ENCODE assay signal across 24 cellular contexts in genomic region chr11:130814440-130815073, GRCh38.
A peak's percentile ranks its signal among the peaks of the same experiment; 100 is the strongest.
DNase-seq lines count a peak whose midpoint lies in the region; ATAC-seq and TF ChIP-seq lines count a peak whose summit lies in the region.
"Had no signal": no experiment of that assay in that cellular context is flagged by ENCODE, and none has a peak within 500 bp of the region (broad histone marks: within the 10 kb centered on the region; RNA-seq: fewer than 3 reads in every experiment).

No MANE protein-coding gene starts in this region.

- TF ChIP-seq EP300 in SK-N-SH (IDR thresholded peaks at IDR 0.05; ENCODE audit: borderline replicate concordance in 1 of 2, low read depth in 1 of 2, low read length in 1 of 2) = no peak

- peaks cover 6% of the 10 kb centered on the region for H3K27me3 Mint-ChIP-seq in endothelial cell (ENCODE audit: unreplicated experiment)

- H3K4me1 Mint-ChIP-seq in endothelial cell (ENCODE audit: unreplicated experiment) = no peaks in the 10 kb centered on the region

- no peak overlapping the region for H3K4me2 ChIP-seq in SK-N-SH
- H3K4me2 ChIP-seq in hepatocyte = peak overlapping the region; percentile 17
- peak overlapping the region; percentile 26 for H3K4me2 ChIP-seq in smooth muscle cell
- H3K4me2 ChIP-seq: BLaER1, GM23338 had no signal

- 57% methylated on average over 4 of the region's 4 CpGs for WGBS in SK-N-SH (ENCODE audit: low lambda C conversion rate)
- WGBS in hepatocyte (ENCODE audit: low lambda C conversion rate, missing lambda C conversion rate) = 61% methylated on average over 4 of the region's 4 CpGs
- 48% methylated on average over 4 of the region's 4 CpGs for WGBS in smooth muscle cell (ENCODE audit: low lambda C conversion rate)

- H4K20me1 ChIP-seq in SK-N-SH (ENCODE audit: insufficient read depth) = no peaks in the 10 kb centered on the region
- H4K20me1 ChIP-seq in hepatocyte (ENCODE audit: insufficient read depth, poor library complexity, severe bottlenecking) = no peaks in the 10 kb centered on the region
- H4K20me1 ChIP-seq in smooth muscle cell (ENCODE audit: low read depth) = no peaks in the 10 kb centered on the region
- H4K20me1 ChIP-seq: BLaER1 had no signal

- H3K9me2 ChIP-seq in SK-N-SH = no peaks in the 10 kb centered on the region
- no peaks in the 10 kb centered on the region for H3K9me2 ChIP-seq in hepatocyte (replicated peaks; ENCODE audit: insufficient read depth)

- H3K9me3 Mint-ChIP-seq in endothelial cell (ENCODE audit: unreplicated experiment) = no peaks in the 10 kb centered on the region
- H3K9me3 Mint-ChIP-seq: CD4-positive, alpha-beta T cell; GM23338 had no signal

- TF ChIP-seq RAD21 in SK-N-SH (IDR thresholded peaks at IDR 0.05; ENCODE audit: low read length) = no peak

- H3K27ac Mint-ChIP-seq in endothelial cell (ENCODE audit: unreplicated experiment) = no peak overlapping the region
- H3K27ac Mint-ChIP-seq: CD4-positive, alpha-beta T cell; GM23338 had no signal

- H3K36me3 ChIP-seq in SK-N-SH (replicated peaks in 1 of 2; ENCODE audit: control insufficient read depth in 1 of 2, insufficient read depth in 2 of 2, low read length in 1 of 2) = no peaks in the 10 kb centered on the region
- no peaks in the 10 kb centered on the region for H3K36me3 ChIP-seq in SJCRH30
- no peaks in the 10 kb centered on the region for H3K36me3 ChIP-seq in hepatocyte (replicated peaks; ENCODE audit: insufficient read depth, low read depth)
- H3K36me3 ChIP-seq in smooth muscle cell (ENCODE audit: low read depth) = no peaks in the 10 kb centered on the region
- H3K36me3 ChIP-seq: BLaER1, HAP-1, MG63, Peyer's patch had no signal

- H3K4me1 ChIP-seq in SK-N-SH (ENCODE audit: control insufficient read depth in 1 of 2, insufficient read depth in 2 of 2, low read depth in 1 of 2, low read length in 1 of 2) (no peaks in the 10 kb centered on the region; a peak in 1 of 4 replicates), SJCRH30 (peaks cover 23% of the 10 kb centered on the region), hepatocyte (ENCODE audit: insufficient read depth) (peaks cover 23% of the 10 kb centered on the region), smooth muscle cell (ENCODE audit: low read depth) (peaks cover 9% of the 10 kb centered on the region), foreskin keratinocyte (no peaks in the 10 kb centered on the region)
- H3K4me1 ChIP-seq: BLaER1, HAP-1, Peyer's patch had no signal

- no peak overlapping the region for H3K4me3 Mint-ChIP-seq in endothelial cell (ENCODE audit: unreplicated experiment)
- H3K4me3 Mint-ChIP-seq: CD4-positive, alpha-beta T cell; GM23338 had no signal

- no peaks in the 10 kb centered on the region for H3K36me3 Mint-ChIP-seq in endothelial cell (ENCODE audit: low read depth, unreplicated experiment)

- no peak for TF ChIP-seq CTCF in SK-N-SH (IDR thresholded peaks at IDR 0.05)
- no peak for TF ChIP-seq CTCF in hepatocyte (IDR thresholded peaks at IDR 0.05; ENCODE audit: poor library complexity)
- TF ChIP-seq CTCF in smooth muscle cell (IDR thresholded peaks at IDR 0.05; ENCODE audit: borderline replicate concordance, insufficient read depth, poor library complexity, severe bottlenecking) = no peak
- TF ChIP-seq CTCF in foreskin keratinocyte (conservative IDR thresholded peaks at IDR 0.05) = no peak
- TF ChIP-seq CTCF in endothelial cell (IDR thresholded peaks at IDR 0.05; ENCODE audit: unreplicated experiment) = no peak

- H2AFZ ChIP-seq in SK-N-SH (ENCODE audit: low read depth) = no peak overlapping the region
- no peak overlapping the region for H2AFZ ChIP-seq in hepatocyte
- H2AFZ ChIP-seq in smooth muscle cell (ENCODE audit: low read depth) = no peak overlapping the region

- H3K9me3 ChIP-seq in SK-N-SH = no peaks in the 10 kb centered on the region
- no peaks in the 10 kb centered on the region for H3K9me3 ChIP-seq in SJCRH30 (replicated peaks)
- H3K9me3 ChIP-seq in hepatocyte (ENCODE audit: low read depth) = no peaks in the 10 kb centered on the region
- no peaks in the 10 kb centered on the region for H3K9me3 ChIP-seq in smooth muscle cell (replicated peaks; ENCODE audit: low read depth)
- H3K9me3 ChIP-seq: BLaER1, HAP-1, MG63, Peyer's patch had no signal

- CTCF ChIA-PET in SK-N-SH (lab: Yijun Ruan, JAX) = interaction anchor here (1.5 to 1.8 kb wide), 2 partner anchors 48 to 380 kb away, joined by 5 read pairs; no protein-coding TSS in a partner anchor

- H3K79me2 ChIP-seq in SK-N-SH (ENCODE audit: insufficient read depth) (no peaks in the 10 kb centered on the region), hepatocyte (no peaks in the 10 kb centered on the region), smooth muscle cell (ENCODE audit: low read depth) (no peaks in the 10 kb centered on the region)

- POLR2A ChIA-PET in SK-N-SH (lab: Yijun Ruan, JAX) = no interaction called here

- H3K27me3 ChIP-seq in SK-N-SH (ENCODE audit: insufficient read depth) (no peaks in the 10 kb centered on the region), SJCRH30 (no peaks in the 10 kb centered on the region), hepatocyte (no peaks in the 10 kb centered on the region), smooth muscle cell (ENCODE audit: low read depth) (no peaks in the 10 kb centered on the region), foreskin keratinocyte (peaks cover 15% of the 10 kb centered on the region)
- H3K27me3 ChIP-seq: BLaER1, MG63, Peyer's patch had no signal

- H3F3A ChIP-seq in SK-N-SH (replicated peaks; ENCODE audit: insufficient read depth) = no peaks in the 10 kb centered on the region
- H3F3A ChIP-seq in smooth muscle cell (ENCODE audit: low read depth) = peaks cover 5% of the 10 kb centered on the region

- H3K9ac ChIP-seq in SK-N-SH = no peak overlapping the region
- H3K9ac ChIP-seq in smooth muscle cell (ENCODE audit: low read depth) = no peak overlapping the region
- H3K9ac ChIP-seq: BLaER1 had no signal

- ATAC-seq in SK-N-SH treated with all-trans-retinoic acid at 6 μM for 48 hours (no peak; the same call in 2 of the 3 replicates), foreskin keratinocyte (no peak)
- ATAC-seq: HepG2, K562 had no signal

- DNase-seq in SK-N-SH (peak; percentile 37), SJCRH30 (peak; percentile 41 to 66), hepatocyte (ENCODE audit: low spot score) (no peak), smooth muscle cell (lab: John Stamatoyannopoulos, UW; ENCODE audit: unreplicated experiment) (no peak), NCI-H446 (lab: John Stamatoyannopoulos, UW) (no peak), foreskin keratinocyte (no peak), endothelial cell (ENCODE audit: low spot score) (no peak)
- DNase-seq: CD4-positive, alpha-beta T cell; COR-L47; DMS 273 treated with DMSO at 0.1 percent for 48 hours; GDM1; MG63; NCI-H1436 treated with DMSO at 0.1 percent for 48 hours; NCI-H1930; NCI-H774; Peyer's patch had no signal

- H3K27ac ChIP-seq in SK-N-SH (ENCODE audit: low read depth in 2 of 2, low read length in 1 of 2) = no peak overlapping the region
- no peak overlapping the region for H3K27ac ChIP-seq in SJCRH30
- peak overlapping the region; percentile 41 for H3K27ac ChIP-seq in hepatocyte
- H3K27ac ChIP-seq in smooth muscle cell (ENCODE audit: low read depth) = no peak overlapping the region
- H3K27ac ChIP-seq in foreskin keratinocyte = no peak overlapping the region
- H3K27ac ChIP-seq: 22Rv1, BLaER1, HL-60, Peyer's patch had no signal

- H3K4me3 ChIP-seq in SK-N-SH (ENCODE audit: low read depth in 2 of 2, low read length in 1 of 2) (no peak overlapping the region), SJCRH30 (no peak overlapping the region), hepatocyte (no peak overlapping the region), smooth muscle cell (no peak overlapping the region)
- H3K4me3 ChIP-seq: BLaER1, GM23338, HAP-1, K562, MG63, Peyer's patch had no signal

TF ChIP-seq in SK-N-SH, 30 proteins besides CTCF, POLR2A, EP300 and RAD21 (continues in another document):
- TF ChIP-seq TEAD4 (IDR thresholded peaks at IDR 0.05; ENCODE audit: borderline replicate concordance, insufficient read depth) (no peak), CHD2 (IDR thresholded peaks at IDR 0.05; ENCODE audit: low read length, partially characterized antibody) (no peak), MEF2A (IDR thresholded peaks at IDR 0.05; ENCODE audit: borderline replicate concordance, low read depth) (no peak), USF1 (IDR thresholded peaks at IDR 0.05; ENCODE audit: borderline replicate concordance, low read depth) (no peak)

TF ChIP-seq in SK-N-SH treated with all-trans-retinoic acid at 6 μM for 48 hours, 23 proteins besides CTCF, POLR2A, EP300 and RAD21:
- no peak for TF ChIP-seq TCF4 (CRISPR knock-in tag; IDR thresholded peaks at IDR 0.05; ENCODE audit: borderline replicate concordance)
- no peak for TF ChIP-seq ZFP30 (CRISPR knock-in tag; IDR thresholded peaks at IDR 0.05)
- no peak for TF ChIP-seq RARB (CRISPR knock-in tag; IDR thresholded peaks at IDR 0.05)
- TF ChIP-seq ARNTL (CRISPR knock-in tag; IDR thresholded peaks at IDR 0.05; ENCODE audit: borderline replicate concordance, low read depth) = no peak
- TF ChIP-seq SNAI2 (CRISPR knock-in tag; IDR thresholded peaks at IDR 0.05) = no peak
- TF ChIP-seq ZNF8 (CRISPR knock-in tag; IDR thresholded peaks at IDR 0.05) = no peak
- TF ChIP-seq GLIS3 (CRISPR knock-in tag; IDR thresholded peaks at IDR 0.05) = no peak
- no peak for TF ChIP-seq ZFP3 (CRISPR knock-in tag; IDR thresholded peaks at IDR 0.05)
- no peak for TF ChIP-seq TOX (CRISPR knock-in tag; IDR thresholded peaks at IDR 0.05; ENCODE audit: borderline replicate concordance)
- TF ChIP-seq ISL1 (CRISPR knock-in tag; IDR thresholded peaks at IDR 0.05) = no peak
- TF ChIP-seq PPARA (CRISPR knock-in tag; IDR thresholded peaks at IDR 0.05; ENCODE audit: borderline replicate concordance) = no peak

Comparison
In these comparisons a context has a peak if more than half of its experiments do, and no peak if none do; other contexts are left out.
1. DNase-seq: peak in SK-N-SH (single experiment) and SJCRH30 (2 of 2); none in hepatocyte (single experiment), smooth muscle cell (single experiment), NCI-H446 (0 of 2), foreskin keratinocyte (0 of 2) and endothelial cell (single experiment).